Comparison of ENCODE assay signal across 1 cellular context in the genomic region with DNA sequence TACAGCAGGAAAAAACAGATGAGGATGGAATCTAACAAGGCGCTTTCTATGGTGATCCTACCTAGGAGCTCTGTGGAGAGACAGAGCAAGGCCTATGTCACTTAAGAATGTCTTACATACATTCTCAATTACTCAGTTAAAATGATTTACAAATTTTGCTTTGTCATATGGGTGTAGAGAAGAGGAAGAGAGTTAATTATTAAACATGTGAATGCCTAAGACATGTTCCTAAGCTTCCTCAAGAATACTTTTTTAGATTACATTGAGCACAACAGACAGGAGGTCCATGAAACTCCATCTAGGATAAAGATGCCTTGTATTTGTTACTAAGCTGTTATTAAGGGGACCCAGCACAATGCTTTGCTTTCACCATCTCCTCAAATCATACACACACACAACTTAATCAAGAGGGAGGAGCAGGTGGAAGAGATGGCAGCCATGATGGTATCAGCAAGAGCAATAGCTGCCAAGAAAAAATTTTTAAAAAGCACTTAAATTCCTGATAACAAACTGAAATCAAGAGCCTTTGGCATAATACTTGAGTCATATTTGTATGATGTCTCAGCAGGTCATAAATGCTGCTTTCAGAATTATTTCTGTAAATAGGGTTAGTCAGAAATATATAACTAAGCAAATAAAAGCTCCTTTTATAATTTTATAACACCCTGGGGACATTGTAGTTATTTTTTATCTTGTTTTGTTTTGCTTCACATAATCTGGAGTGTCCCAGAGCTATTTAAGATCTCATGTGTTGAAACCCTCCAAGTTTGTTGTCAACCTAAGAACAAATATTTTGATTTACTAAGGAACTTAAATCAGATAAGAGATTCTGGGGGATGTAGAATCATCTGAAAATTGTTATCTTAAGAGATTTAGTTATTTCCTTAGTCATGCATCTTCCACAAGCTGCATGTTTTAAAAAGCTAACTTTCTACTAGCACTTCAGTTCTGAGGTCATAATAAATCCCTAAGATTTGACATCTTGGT.
TF ChIP-seq lines count a peak whose summit lies in the region.

No MANE protein-coding gene starts in this region.

TF ChIP-seq in SK-N-SH, 30 proteins besides CTCF, POLR2A, EP300 and RAD21 (continued from another document):
- TF ChIP-seq, protein P1, sequence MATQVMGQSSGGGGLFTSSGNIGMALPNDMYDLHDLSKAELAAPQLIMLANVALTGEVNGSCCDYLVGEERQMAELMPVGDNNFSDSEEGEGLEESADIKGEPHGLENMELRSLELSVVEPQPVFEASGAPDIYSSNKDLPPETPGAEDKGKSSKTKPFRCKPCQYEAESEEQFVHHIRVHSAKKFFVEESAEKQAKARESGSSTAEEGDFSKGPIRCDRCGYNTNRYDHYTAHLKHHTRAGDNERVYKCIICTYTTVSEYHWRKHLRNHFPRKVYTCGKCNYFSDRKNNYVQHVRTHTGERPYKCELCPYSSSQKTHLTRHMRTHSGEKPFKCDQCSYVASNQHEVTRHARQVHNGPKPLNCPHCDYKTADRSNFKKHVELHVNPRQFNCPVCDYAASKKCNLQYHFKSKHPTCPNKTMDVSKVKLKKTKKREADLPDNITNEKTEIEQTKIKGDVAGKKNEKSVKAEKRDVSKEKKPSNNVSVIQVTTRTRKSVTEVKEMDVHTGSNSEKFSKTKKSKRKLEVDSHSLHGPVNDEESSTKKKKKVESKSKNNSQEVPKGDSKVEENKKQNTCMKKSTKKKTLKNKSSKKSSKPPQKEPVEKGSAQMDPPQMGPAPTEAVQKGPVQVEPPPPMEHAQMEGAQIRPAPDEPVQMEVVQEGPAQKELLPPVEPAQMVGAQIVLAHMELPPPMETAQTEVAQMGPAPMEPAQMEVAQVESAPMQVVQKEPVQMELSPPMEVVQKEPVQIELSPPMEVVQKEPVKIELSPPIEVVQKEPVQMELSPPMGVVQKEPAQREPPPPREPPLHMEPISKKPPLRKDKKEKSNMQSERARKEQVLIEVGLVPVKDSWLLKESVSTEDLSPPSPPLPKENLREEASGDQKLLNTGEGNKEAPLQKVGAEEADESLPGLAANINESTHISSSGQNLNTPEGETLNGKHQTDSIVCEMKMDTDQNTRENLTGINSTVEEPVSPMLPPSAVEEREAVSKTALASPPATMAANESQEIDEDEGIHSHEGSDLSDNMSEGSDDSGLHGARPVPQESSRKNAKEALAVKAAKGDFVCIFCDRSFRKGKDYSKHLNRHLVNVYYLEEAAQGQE (IDR thresholded peaks at IDR 0.05; ENCODE audit: low read depth, low read length): no peak
- no peak for TF ChIP-seq SIN3A (IDR thresholded peaks at IDR 0.05; ENCODE audit: borderline replicate concordance, low read depth, low read length)
- TF ChIP-seq, protein P2, sequence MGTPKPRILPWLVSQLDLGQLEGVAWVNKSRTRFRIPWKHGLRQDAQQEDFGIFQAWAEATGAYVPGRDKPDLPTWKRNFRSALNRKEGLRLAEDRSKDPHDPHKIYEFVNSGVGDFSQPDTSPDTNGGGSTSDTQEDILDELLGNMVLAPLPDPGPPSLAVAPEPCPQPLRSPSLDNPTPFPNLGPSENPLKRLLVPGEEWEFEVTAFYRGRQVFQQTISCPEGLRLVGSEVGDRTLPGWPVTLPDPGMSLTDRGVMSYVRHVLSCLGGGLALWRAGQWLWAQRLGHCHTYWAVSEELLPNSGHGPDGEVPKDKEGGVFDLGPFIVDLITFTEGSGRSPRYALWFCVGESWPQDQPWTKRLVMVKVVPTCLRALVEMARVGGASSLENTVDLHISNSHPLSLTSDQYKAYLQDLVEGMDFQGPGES (IDR thresholded peaks at IDR 0.05; ENCODE audit: low read depth, low read length): no peak
- TF ChIP-seq POLR2AphosphoS5 (IDR thresholded peaks at IDR 0.05; ENCODE audit: low read depth, low read length): no peak
- no peak for TF ChIP-seq TAF1 (IDR thresholded peaks at IDR 0.05; ENCODE audit: borderline replicate concordance, low read depth, low read length)
